In the genomic region with DNA sequence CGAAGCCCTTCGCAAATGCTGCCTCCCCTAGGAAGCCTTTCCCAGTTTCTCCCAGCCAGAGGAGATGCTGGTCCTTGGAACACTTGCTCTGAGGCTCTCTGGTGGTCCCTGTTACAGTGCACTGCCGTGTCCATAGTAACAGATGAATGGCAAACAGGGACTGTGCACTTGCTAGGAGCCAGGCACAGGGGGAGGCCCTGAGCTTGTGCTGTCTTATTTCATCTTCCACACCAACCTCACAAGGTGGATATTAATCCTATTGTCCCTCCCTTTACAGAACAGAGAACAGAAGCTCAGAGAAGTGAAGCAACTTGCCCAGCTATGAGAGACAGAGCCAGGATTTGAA, we compare ENCODE assay signal across 18 cellular contexts. TPM values are rescaled to one million over a fixed set of nuclear protein-coding genes. Genes with fewer than 3 reads are reported as not detected.
A peak's percentile ranks its signal among the peaks of the same experiment; 100 is the strongest.
DNase-seq lines count a peak whose midpoint lies in the region; ATAC-seq and TF ChIP-seq lines count a peak whose summit lies in the region.
"Had no signal": no experiment of that assay in that cellular context is flagged by ENCODE, and none has a peak within 500 bp of the region (broad histone marks: within the 10 kb centered on the region; RNA-seq: fewer than 3 reads in every experiment).

No MANE protein-coding gene starts in this region.

- CTCF ChIA-PET in Calu3 (lab: Charles Lee) (interaction anchor here (0.8 kb wide), 1 partner anchor 14 kb away, joined by 3 read pairs; no protein-coding TSS in a partner anchor), HCT116 (lab: Charles Lee) (no interaction called here)
- CTCF ChIA-PET in activated naive CD4-positive, alpha-beta T cell treated with anti-CD3 and anti-CD28 coated beads, Interleukin-2, amount 10 ng/mL, durations not matched to agents 7 days and 5 days (lab: Charles Lee), result interaction anchor here (0.6 kb wide), 1 partner anchor 859 kb away, joined by 4 read pairs; no protein-coding TSS in a partner anchor

- H2AFZ ChIP-seq in HCT116 (ENCODE audit: low read depth, low read length, poor library complexity, severe bottlenecking) (no peak overlapping the region), trophoblast cell (ENCODE audit: insufficient read depth, low read length, poor library complexity) (no peak overlapping the region)

- H2BK12ac ChIP-seq in trophoblast cell (ENCODE audit: low read length), result no peak overlapping the region

- TF ChIP-seq CTCF in Calu3 (IDR thresholded peaks at IDR 0.05; ENCODE audit: unreplicated experiment) (no peak), HCT116 (IDR thresholded peaks at IDR 0.05 in 2 of 3, conservative IDR thresholded peaks at IDR 0.05 in 1 of 3; ENCODE audit: borderline replicate concordance in 1 of 3, insufficient read depth in 1 of 3, low read depth in 2 of 3, low read length in 2 of 3) (peak in 1 of 3 experiments; percentile 7; a peak in 1 of 6 replicates)

- RAD21 ChIA-PET in HCT116 (lab: Charles Lee; ENCODE audit: low non-redundant PET in 1 of 2, low total read pairs in 2 of 2, uncharacterized antibody in 2 of 2, unreplicated experiment in 2 of 2), result interaction anchor here in 1 of 2 experiments (0.7 kb wide), 1 partner anchor 73 kb away, joined by 6 read pairs; no protein-coding TSS in a partner anchor

- POLR2A ChIA-PET in HCT116 (lab: Charles Lee), result no interaction called here

- no peak overlapping the region for H2BK5ac ChIP-seq in trophoblast cell (ENCODE audit: low read depth, low read length, poor library complexity)

- no peak overlapping the region for H4K91ac ChIP-seq in trophoblast cell (ENCODE audit: low read depth, low read length)

- peaks cover 3 to 12% of the 10 kb centered on the region in 2 experiments; a peak in 2 of 4 replicates for H3K36me3 ChIP-seq in HCT116 (ENCODE audit: control insufficient read depth in 1 of 2, insufficient read depth in 2 of 2, low read length in 2 of 2)
- H3K36me3 ChIP-seq in trophoblast cell (ENCODE audit: control insufficient read depth in 1 of 2, insufficient read depth in 2 of 2, low read length in 2 of 2), result peaks cover 56 to 64% of the 10 kb centered on the region in 2 experiments

- WGBS in trophoblast cell (ENCODE audit: extremely low coverage, insufficient coverage, insufficient read length), result no CpG with 5 or more reads among the region's 3 CpGs

- H3K36me3 Mint-ChIP-seq in Calu3 (ENCODE audit: insufficient read depth, unreplicated experiment), result peaks cover 48% of the 10 kb centered on the region
- peaks cover 2% of the 10 kb centered on the region for H3K36me3 Mint-ChIP-seq in central memory CD8-positive, alpha-beta T cell (ENCODE audit: insufficient read depth)
- no peaks in the 10 kb centered on the region for H3K36me3 Mint-ChIP-seq in activated naive CD4-positive, alpha-beta T cell treated with anti-CD3 and anti-CD28 coated beads, Interleukin-2, amount 10 ng/mL, durations not matched to agents 7 days and 5 days

- no peak overlapping the region for H3K23ac ChIP-seq in trophoblast cell (ENCODE audit: low read length)

- H3K9me3 ChIP-seq in HCT116 (ENCODE audit: control insufficient read depth in 1 of 2, insufficient read depth in 1 of 2, low read depth in 1 of 2, low read length in 2 of 2), result no peaks in the 10 kb centered on the region
- no peaks in the 10 kb centered on the region for H3K9me3 ChIP-seq in trophoblast cell (ENCODE audit: insufficient read depth, low read depth, low read length)
- H3K9me3 ChIP-seq: suprapubic skin had no signal

- TF ChIP-seq RAD21 in HCT116 (IDR thresholded peaks at IDR 0.05; ENCODE audit: low read depth), result no peak

- H3K4me3 ChIP-seq in HCT116 (replicated peaks in 1 of 2; ENCODE audit: low read depth in 1 of 2, low read length in 2 of 2), result no peak overlapping the region
- H3K4me3 ChIP-seq in trophoblast cell (ENCODE audit: low read depth, low read length), result no peak overlapping the region
- H3K4me3 ChIP-seq: suprapubic skin had no signal

- H3K4me2 ChIP-seq in HCT116 (ENCODE audit: low read length) (no peak overlapping the region), trophoblast cell (ENCODE audit: low read length) (no peak overlapping the region)

- no peaks in the 10 kb centered on the region for H3K9me3 Mint-ChIP-seq in Calu3 (ENCODE audit: low read depth, unreplicated experiment)
- no peaks in the 10 kb centered on the region for H3K9me3 Mint-ChIP-seq in central memory CD8-positive, alpha-beta T cell
- no peaks in the 10 kb centered on the region for H3K9me3 Mint-ChIP-seq in activated naive CD4-positive, alpha-beta T cell treated with anti-CD3 and anti-CD28 coated beads, Interleukin-2, amount 10 ng/mL, durations not matched to agents 7 days and 5 days
- H3K9me3 Mint-ChIP-seq: activated CD4-positive, alpha-beta T cell treated with anti-CD3 and anti-CD28 coated beads, Interleukin-2, amount 10 ng/mL, durations not matched to agents 24 days and 14 days had no signal

- peak overlapping the region; percentile 33 for H3K27ac Mint-ChIP-seq in Calu3 (ENCODE audit: unreplicated experiment)
- peak overlapping the region; percentile 26 for H3K27ac Mint-ChIP-seq in central memory CD8-positive, alpha-beta T cell (ENCODE audit: low read depth)
- no peak overlapping the region for H3K27ac Mint-ChIP-seq in activated naive CD4-positive, alpha-beta T cell treated with anti-CD3 and anti-CD28 coated beads, Interleukin-2, amount 10 ng/mL, durations not matched to agents 7 days and 5 days
- H3K27ac Mint-ChIP-seq: activated CD4-positive, alpha-beta T cell treated with anti-CD3 and anti-CD28 coated beads, Interleukin-2, amount 10 ng/mL, durations not matched to agents 24 days and 14 days had no signal

- intact Hi-C loops in Calu3 (cut with micrococcal nuclease; ENCODE audit: unreplicated experiment), result no loop called here
- intact Hi-C loops in HCT116 (cut with micrococcal nuclease), result no loop called here

- no peak overlapping the region for H3K4me3 Mint-ChIP-seq in Calu3 (ENCODE audit: low read depth, unreplicated experiment)
- no peak overlapping the region for H3K4me3 Mint-ChIP-seq in central memory CD8-positive, alpha-beta T cell
- H3K4me3 Mint-ChIP-seq in activated naive CD4-positive, alpha-beta T cell treated with anti-CD3 and anti-CD28 coated beads, Interleukin-2, amount 10 ng/mL, durations not matched to agents 7 days and 5 days, result no peak overlapping the region
- H3K4me3 Mint-ChIP-seq: activated CD4-positive, alpha-beta T cell treated with anti-CD3 and anti-CD28 coated beads, Interleukin-2, amount 10 ng/mL, durations not matched to agents 24 days and 14 days had no signal

- H2AK5ac ChIP-seq in trophoblast cell (ENCODE audit: low read length), result no peak overlapping the region

- no peak overlapping the region for H4K8ac ChIP-seq in trophoblast cell (ENCODE audit: low read depth, low read length)

- DNase-seq in Calu3 (no peak), HCT116 (ENCODE audit: low read depth, low spot score) (no peak), trophoblast cell (no peak), NCI-H748 (lab: John Stamatoyannopoulos, UW; ENCODE audit: unreplicated experiment) (no peak), HK-2 (ENCODE audit: unreplicated experiment) (no peak)
- DNase-seq in central memory CD8-positive, alpha-beta T cell (ENCODE audit: low spot score in 2 of 2), result no peak
- no peak for DNase-seq in activated naive CD4-positive, alpha-beta T cell treated with anti-CD3 and anti-CD28 coated beads, Interleukin-2, amount 10 ng/mL, durations not matched to agents 7 days and 5 days
- DNase-seq: activated CD4-positive, alpha-beta T cell treated with anti-CD3 and anti-CD28 coated beads, Interleukin-2, amount 10 ng/mL, durations not matched to agents 24 days and 14 days; activated CD8-positive, alpha-beta memory T cell treated with anti-CD3 and anti-CD28 coated beads, Interleukin-2, amount 50 U/mL, for 4 hours; activated naive CD4-positive, alpha-beta T cell; AML-193; anterior cingulate cortex; foreskin melanocyte; HCEC 1CT; NCI-H146; stimulated activated CD4-positive, alpha-beta T cell treated with anti-CD3 and anti-CD28 coated beads, Interleukin-4, amount 100 ng/mL, for 1 hour had no signal

- no peak overlapping the region for H2BK120ac ChIP-seq in trophoblast cell (ENCODE audit: insufficient read depth, low read length, poor library complexity)

- H3K79me2 ChIP-seq in HCT116 (ENCODE audit: insufficient read depth, low read length) (peaks cover 56% of the 10 kb centered on the region), trophoblast cell (ENCODE audit: control insufficient read depth, insufficient read depth, low read length, poor library complexity) (peaks cover 28% of the 10 kb centered on the region)

- H3K79me1 ChIP-seq in trophoblast cell (ENCODE audit: low read length), result no peaks in the 10 kb centered on the region

- no peaks in the 10 kb centered on the region for H3K4me1 ChIP-seq in HCT116 (ENCODE audit: control insufficient read depth in 1 of 2, insufficient read depth in 2 of 2, low read length in 2 of 2)
- H3K4me1 ChIP-seq in trophoblast cell (ENCODE audit: control insufficient read depth in 1 of 2, insufficient read depth in 2 of 2, low read length in 2 of 2), result no peaks in the 10 kb centered on the region
- H3K4me1 ChIP-seq: suprapubic skin had no signal

- no peaks in the 10 kb centered on the region for H4K20me1 ChIP-seq in HCT116 (ENCODE audit: insufficient read depth)

- ATAC-seq in HCT116, result peak; percentile 46; the same call in 1 of the 2 replicates
- ATAC-seq in central memory CD8-positive, alpha-beta T cell (replicated peaks; ENCODE audit: extremely low read depth, poor library complexity, severe bottlenecking), result no peak
- ATAC-seq: left lobe of liver had no signal

- no peaks in the 10 kb centered on the region for H3K27me3 Mint-ChIP-seq in Calu3 (ENCODE audit: unreplicated experiment)
- no peaks in the 10 kb centered on the region for H3K27me3 Mint-ChIP-seq in central memory CD8-positive, alpha-beta T cell
- no peaks in the 10 kb centered on the region for H3K27me3 Mint-ChIP-seq in activated naive CD4-positive, alpha-beta T cell treated with anti-CD3 and anti-CD28 coated beads, Interleukin-2, amount 10 ng/mL, durations not matched to agents 7 days and 5 days
- H3K27me3 Mint-ChIP-seq: activated CD4-positive, alpha-beta T cell treated with anti-CD3 and anti-CD28 coated beads, Interleukin-2, amount 10 ng/mL, durations not matched to agents 24 days and 14 days had no signal

- peak overlapping the region; percentile 5 for H3K4ac ChIP-seq in trophoblast cell (ENCODE audit: low read depth, low read length)

- H3K14ac ChIP-seq in trophoblast cell (ENCODE audit: low read length), result no peak overlapping the region

- H3K9me2 ChIP-seq in HCT116 (ENCODE audit: insufficient read depth), result no peaks in the 10 kb centered on the region

- H3K27me3 ChIP-seq in HCT116 (ENCODE audit: insufficient read depth, low read length) (no peaks in the 10 kb centered on the region), trophoblast cell (ENCODE audit: insufficient read depth, low read length) (no peaks in the 10 kb centered on the region)
- H3K27me3 ChIP-seq: suprapubic skin had no signal

- no TSS peak for BruUV-seq in Calu3 (replicated peaks; lab: Mats Ljungman, UMichigan)
- BruUV-seq in HCT116 (replicated peaks; lab: Mats Ljungman, UMichigan), result no TSS peak

- H3K27ac ChIP-seq in HCT116 (ENCODE audit: low read depth, low read length), result no peak overlapping the region
- H3K27ac ChIP-seq in trophoblast cell (ENCODE audit: low read depth, low read length), result no peak overlapping the region
- H3K27ac ChIP-seq: suprapubic skin had no signal

- TF ChIP-seq POLR2A in HCT116 (IDR thresholded peaks at IDR 0.05; ENCODE audit: borderline replicate concordance, extremely low read depth, insufficient read depth, insufficient read length), result no peak

- H3K9ac ChIP-seq in HCT116 (ENCODE audit: low read length) (no peak overlapping the region), trophoblast cell (ENCODE audit: low read length) (no peak overlapping the region)

- H4K12ac ChIP-seq in trophoblast cell (ENCODE audit: low read depth, low read length), result no peak overlapping the region

- H3K4me1 Mint-ChIP-seq in Calu3 (ENCODE audit: low read depth, unreplicated experiment), result peaks cover 14% of the 10 kb centered on the region
- H3K4me1 Mint-ChIP-seq in central memory CD8-positive, alpha-beta T cell, result no peaks in the 10 kb centered on the region
- H3K4me1 Mint-ChIP-seq in activated naive CD4-positive, alpha-beta T cell treated with anti-CD3 and anti-CD28 coated beads, Interleukin-2, amount 10 ng/mL, durations not matched to agents 7 days and 5 days, result no peaks in the 10 kb centered on the region
- H3K4me1 Mint-ChIP-seq: activated CD4-positive, alpha-beta T cell treated with anti-CD3 and anti-CD28 coated beads, Interleukin-2, amount 10 ng/mL, durations not matched to agents 24 days and 14 days had no signal

- no peak overlapping the region for H3K18ac ChIP-seq in trophoblast cell (ENCODE audit: low read length)

RNA-seq across cellular contexts. Expression of a gene that starts 19.0 kb away (rescaled TPM):
- total RNA-seq in Calu3 (2022), result 185 and 203 TPM in 2 replicates
- total RNA-seq in HCT116 (2021; ENCODE audit: unreplicated experiment), result 42.3 TPM
- 35.9 and 36.5 TPM in 2 replicates for polyA plus RNA-seq in HCT116 (2012)
- 188 and 198 TPM in 2 replicates for polyA plus RNA-seq in trophoblast cell (2013)
